3 cellular contexts compared by ENCODE assay signal in genomic region chr1:84613887-84614286, GRCh38.
TF ChIP-seq lines count a peak whose summit lies in the region.

No MANE protein-coding gene starts in this region.

TF ChIP-seq in HepG2, 621 proteins besides CTCF, POLR2A, EP300 and RAD21:
- TF ChIP-seq SMAD9 (CRISPR knock-in tag; IDR thresholded peaks at IDR 0.05) (no peak), ZNF124 (CRISPR knock-in tag; IDR thresholded peaks at IDR 0.05) (peak; percentile 100)
TF ChIP-seq in HepG2: peak in this region for 1.

TF ChIP-seq in HEK293, 187 proteins besides CTCF, POLR2A, EP300 and RAD21:
- TF ChIP-seq SETDB1 (IDR thresholded peaks at IDR 0.05; ENCODE audit: insufficient read length, low read length) (peak; percentile 70), SP2 (tag by site-specific recombination; IDR thresholded peaks at IDR 0.05) (no peak), ZNF621 (tag by site-specific recombination; IDR thresholded peaks at IDR 0.05) (no peak), ZNF670 (tag by site-specific recombination; IDR thresholded peaks at IDR 0.05; ENCODE audit: low read depth) (no peak), ZNF426 (tag by site-specific recombination; IDR thresholded peaks at IDR 0.05) (no peak), FEZF1 (tag by site-specific recombination; IDR thresholded peaks at IDR 0.05) (no peak), ZNF549 (tag by site-specific recombination; IDR thresholded peaks at IDR 0.05) (no peak), ZNF529 (tag by site-specific recombination; IDR thresholded peaks at IDR 0.05; ENCODE audit: insufficient replicate concordance) (no peak), ZBTB7A (tag by site-specific recombination; IDR thresholded peaks at IDR 0.05; ENCODE audit: low read depth) (no peak), ZSCAN4 (tag by site-specific recombination; IDR thresholded peaks at IDR 0.05) (no peak), ZNF266 (tag by site-specific recombination; IDR thresholded peaks at IDR 0.05; ENCODE audit: low read depth) (no peak), ZNF510 (tag by site-specific recombination; IDR thresholded peaks at IDR 0.05; ENCODE audit: insufficient replicate concordance) (no peak), TRIM28 (IDR thresholded peaks at IDR 0.05; ENCODE audit: borderline replicate concordance, low read length) (peak; percentile 59; the same call in 1 of the 2 replicates), ZNF175 (tag by site-specific recombination; IDR thresholded peaks at IDR 0.05) (no peak)
- TF ChIP-seq, protein P1, sequence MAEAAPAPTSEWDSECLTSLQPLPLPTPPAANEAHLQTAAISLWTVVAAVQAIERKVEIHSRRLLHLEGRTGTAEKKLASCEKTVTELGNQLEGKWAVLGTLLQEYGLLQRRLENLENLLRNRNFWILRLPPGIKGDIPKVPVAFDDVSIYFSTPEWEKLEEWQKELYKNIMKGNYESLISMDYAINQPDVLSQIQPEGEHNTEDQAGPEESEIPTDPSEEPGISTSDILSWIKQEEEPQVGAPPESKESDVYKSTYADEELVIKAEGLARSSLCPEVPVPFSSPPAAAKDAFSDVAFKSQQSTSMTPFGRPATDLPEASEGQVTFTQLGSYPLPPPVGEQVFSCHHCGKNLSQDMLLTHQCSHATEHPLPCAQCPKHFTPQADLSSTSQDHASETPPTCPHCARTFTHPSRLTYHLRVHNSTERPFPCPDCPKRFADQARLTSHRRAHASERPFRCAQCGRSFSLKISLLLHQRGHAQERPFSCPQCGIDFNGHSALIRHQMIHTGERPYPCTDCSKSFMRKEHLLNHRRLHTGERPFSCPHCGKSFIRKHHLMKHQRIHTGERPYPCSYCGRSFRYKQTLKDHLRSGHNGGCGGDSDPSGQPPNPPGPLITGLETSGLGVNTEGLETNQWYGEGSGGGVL (tag by site-specific recombination; IDR thresholded peaks at IDR 0.05), result no peak
- TF ChIP-seq, protein P2, sequence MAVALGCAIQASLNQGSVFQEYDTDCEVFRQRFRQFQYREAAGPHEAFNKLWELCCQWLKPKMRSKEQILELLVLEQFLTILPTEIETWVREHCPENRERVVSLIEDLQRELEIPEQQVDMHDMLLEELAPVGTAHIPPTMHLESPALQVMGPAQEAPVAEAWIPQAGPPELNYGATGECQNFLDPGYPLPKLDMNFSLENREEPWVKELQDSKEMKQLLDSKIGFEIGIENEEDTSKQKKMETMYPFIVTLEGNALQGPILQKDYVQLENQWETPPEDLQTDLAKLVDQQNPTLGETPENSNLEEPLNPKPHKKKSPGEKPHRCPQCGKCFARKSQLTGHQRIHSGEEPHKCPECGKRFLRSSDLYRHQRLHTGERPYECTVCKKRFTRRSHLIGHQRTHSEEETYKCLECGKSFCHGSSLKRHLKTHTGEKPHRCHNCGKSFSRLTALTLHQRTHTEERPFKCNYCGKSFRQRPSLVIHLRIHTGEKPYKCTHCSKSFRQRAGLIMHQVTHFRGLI (tag by site-specific recombination; IDR thresholded peaks at IDR 0.05), result no peak

TF ChIP-seq in K562, 482 proteins besides CTCF, POLR2A, EP300 and RAD21:
- peak; percentile 96 for TF ChIP-seq CBX5 (IDR thresholded peaks at IDR 0.05; ENCODE audit: borderline replicate concordance, low read depth)
- TF ChIP-seq TCF7L2 (IDR thresholded peaks at IDR 0.05; ENCODE audit: low read depth, low read length), result no peak
- TF ChIP-seq, protein P3, sequence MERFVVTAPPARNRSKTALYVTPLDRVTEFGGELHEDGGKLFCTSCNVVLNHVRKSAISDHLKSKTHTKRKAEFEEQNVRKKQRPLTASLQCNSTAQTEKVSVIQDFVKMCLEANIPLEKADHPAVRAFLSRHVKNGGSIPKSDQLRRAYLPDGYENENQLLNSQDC (CRISPR knock-in tag; IDR thresholded peaks at IDR 0.05), result no peak
- no peak for TF ChIP-seq HNRNPK (IDR thresholded peaks at IDR 0.05; ENCODE audit: low read depth, low read length, poor library complexity, severe bottlenecking)
- no peak for TF ChIP-seq TAL1 (IDR thresholded peaks at IDR 0.05)
- TF ChIP-seq ZNF384 (IDR thresholded peaks at IDR 0.05; ENCODE audit: low read depth, low read length), result no peak
- 0 out of 2 replicates have a peak, but pooled peaks have one; percentile 27 for TF ChIP-seq XRCC3 (IDR thresholded peaks at IDR 0.05)
- no peak for TF ChIP-seq ZNF184 (CRISPR knock-in tag; IDR thresholded peaks at IDR 0.05)
- TF ChIP-seq, protein P4, sequence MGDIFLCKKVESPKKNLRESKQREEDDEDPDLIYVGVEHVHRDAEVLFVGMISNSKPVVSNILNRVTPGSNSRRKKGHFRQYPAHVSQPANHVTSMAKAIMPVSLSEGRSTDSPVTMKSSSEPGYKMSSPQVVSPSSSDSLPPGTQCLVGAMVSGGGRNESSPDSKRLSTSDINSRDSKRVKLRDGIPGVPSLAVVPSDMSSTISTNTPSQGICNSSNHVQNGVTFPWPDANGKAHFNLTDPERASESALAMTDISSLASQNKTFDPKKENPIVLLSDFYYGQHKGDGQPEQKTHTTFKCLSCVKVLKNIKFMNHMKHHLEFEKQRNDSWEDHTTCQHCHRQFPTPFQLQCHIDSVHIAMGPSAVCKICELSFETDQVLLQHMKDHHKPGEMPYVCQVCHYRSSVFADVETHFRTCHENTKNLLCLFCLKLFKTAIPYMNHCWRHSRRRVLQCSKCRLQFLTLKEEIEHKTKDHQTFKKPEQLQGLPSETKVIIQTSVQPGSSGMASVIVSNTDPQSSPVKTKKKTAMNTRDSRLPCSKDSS (IDR thresholded peaks at IDR 0.05; ENCODE audit: low read depth, partially characterized antibody), result peak; percentile 32
- no peak for TF ChIP-seq TCF7 (IDR thresholded peaks at IDR 0.05; ENCODE audit: borderline replicate concordance)
- no peak for TF ChIP-seq ZNF589 (CRISPR knock-in tag; IDR thresholded peaks at IDR 0.05; ENCODE audit: low read depth)
- no peak for TF ChIP-seq PHB (CRISPR knock-in tag; IDR thresholded peaks at IDR 0.05)
- TF ChIP-seq, protein P5, sequence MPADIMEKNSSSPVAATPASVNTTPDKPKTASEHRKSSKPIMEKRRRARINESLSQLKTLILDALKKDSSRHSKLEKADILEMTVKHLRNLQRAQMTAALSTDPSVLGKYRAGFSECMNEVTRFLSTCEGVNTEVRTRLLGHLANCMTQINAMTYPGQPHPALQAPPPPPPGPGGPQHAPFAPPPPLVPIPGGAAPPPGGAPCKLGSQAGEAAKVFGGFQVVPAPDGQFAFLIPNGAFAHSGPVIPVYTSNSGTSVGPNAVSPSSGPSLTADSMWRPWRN (IDR thresholded peaks at IDR 0.05; ENCODE audit: low read depth), result no peak
- TF ChIP-seq VEZF1 (CRISPR knock-in tag; IDR thresholded peaks at IDR 0.05), result no peak
- TF ChIP-seq ELF2 (CRISPR knock-in tag; IDR thresholded peaks at IDR 0.05), result no peak
- TF ChIP-seq TRIM28 (IDR thresholded peaks at IDR 0.05), result peak; percentile 90
- no peak for TF ChIP-seq THRAP3 (IDR thresholded peaks at IDR 0.05; ENCODE audit: borderline replicate concordance)
- TF ChIP-seq SAFB (IDR thresholded peaks at IDR 0.05; ENCODE audit: borderline replicate concordance, low read depth, low read length), result no peak
- TF ChIP-seq, protein P6, sequence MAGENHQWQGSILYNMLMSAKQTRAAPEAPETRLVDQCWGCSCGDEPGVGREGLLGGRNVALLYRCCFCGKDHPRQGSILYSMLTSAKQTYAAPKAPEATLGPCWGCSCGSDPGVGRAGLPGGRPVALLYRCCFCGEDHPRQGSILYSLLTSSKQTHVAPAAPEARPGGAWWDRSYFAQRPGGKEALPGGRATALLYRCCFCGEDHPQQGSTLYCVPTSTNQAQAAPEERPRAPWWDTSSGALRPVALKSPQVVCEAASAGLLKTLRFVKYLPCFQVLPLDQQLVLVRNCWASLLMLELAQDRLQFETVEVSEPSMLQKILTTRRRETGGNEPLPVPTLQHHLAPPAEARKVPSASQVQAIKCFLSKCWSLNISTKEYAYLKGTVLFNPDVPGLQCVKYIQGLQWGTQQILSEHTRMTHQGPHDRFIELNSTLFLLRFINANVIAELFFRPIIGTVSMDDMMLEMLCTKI (IDR thresholded peaks at IDR 0.05; ENCODE audit: partially characterized antibody), result no peak
- no peak for TF ChIP-seq KLF13 (tag; IDR thresholded peaks at IDR 0.05; ENCODE audit: borderline replicate concordance, low read depth)
- TF ChIP-seq, protein P7, sequence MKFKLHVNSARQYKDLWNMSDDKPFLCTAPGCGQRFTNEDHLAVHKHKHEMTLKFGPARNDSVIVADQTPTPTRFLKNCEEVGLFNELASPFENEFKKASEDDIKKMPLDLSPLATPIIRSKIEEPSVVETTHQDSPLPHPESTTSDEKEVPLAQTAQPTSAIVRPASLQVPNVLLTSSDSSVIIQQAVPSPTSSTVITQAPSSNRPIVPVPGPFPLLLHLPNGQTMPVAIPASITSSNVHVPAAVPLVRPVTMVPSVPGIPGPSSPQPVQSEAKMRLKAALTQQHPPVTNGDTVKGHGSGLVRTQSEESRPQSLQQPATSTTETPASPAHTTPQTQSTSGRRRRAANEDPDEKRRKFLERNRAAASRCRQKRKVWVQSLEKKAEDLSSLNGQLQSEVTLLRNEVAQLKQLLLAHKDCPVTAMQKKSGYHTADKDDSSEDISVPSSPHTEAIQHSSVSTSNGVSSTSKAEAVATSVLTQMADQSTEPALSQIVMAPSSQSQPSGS (CRISPR knock-in tag; IDR thresholded peaks at IDR 0.05), result no peak
- TF ChIP-seq CBX1 (IDR thresholded peaks at IDR 0.05; ENCODE audit: low read depth), result peak; percentile 77; the same call in 1 of the 2 replicates
- no peak for TF ChIP-seq MYNN (IDR thresholded peaks at IDR 0.05)
- TF ChIP-seq MYNN (CRISPR knock-in tag; IDR thresholded peaks at IDR 0.05), result no peak
- TF ChIP-seq CREB1 (IDR thresholded peaks at IDR 0.05), result no peak
- no peak for TF ChIP-seq CREB1 (CRISPR knock-in tag; IDR thresholded peaks at IDR 0.05)
- peak in 1 of 2 experiments; percentile 93; a peak in 2 of 3 replicates for TF ChIP-seq CBX3 (IDR thresholded peaks at IDR 0.05; ENCODE audit: borderline replicate concordance in 1 of 2, low read length in 2 of 2)
- no peak for TF ChIP-seq FOXA1 (IDR thresholded peaks at IDR 0.05; ENCODE audit: borderline replicate concordance)
- TF ChIP-seq JUN (IDR thresholded peaks at IDR 0.05; ENCODE audit: borderline replicate concordance, low read depth, low read length), result no peak
- no peak for TF ChIP-seq JUN (CRISPR knock-in tag; IDR thresholded peaks at IDR 0.05; ENCODE audit: borderline replicate concordance)
- TF ChIP-seq MTA1 (IDR thresholded peaks at IDR 0.05; ENCODE audit: borderline replicate concordance), result no peak
- TF ChIP-seq ZNF354B (CRISPR knock-in tag; IDR thresholded peaks at IDR 0.05), result no peak
- TF ChIP-seq, protein P8, sequence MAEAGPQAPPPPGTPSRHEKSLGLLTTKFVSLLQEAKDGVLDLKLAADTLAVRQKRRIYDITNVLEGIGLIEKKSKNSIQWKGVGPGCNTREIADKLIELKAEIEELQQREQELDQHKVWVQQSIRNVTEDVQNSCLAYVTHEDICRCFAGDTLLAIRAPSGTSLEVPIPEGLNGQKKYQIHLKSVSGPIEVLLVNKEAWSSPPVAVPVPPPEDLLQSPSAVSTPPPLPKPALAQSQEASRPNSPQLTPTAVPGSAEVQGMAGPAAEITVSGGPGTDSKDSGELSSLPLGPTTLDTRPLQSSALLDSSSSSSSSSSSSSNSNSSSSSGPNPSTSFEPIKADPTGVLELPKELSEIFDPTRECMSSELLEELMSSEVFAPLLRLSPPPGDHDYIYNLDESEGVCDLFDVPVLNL (CRISPR knock-in tag; IDR thresholded peaks at IDR 0.05; ENCODE audit: low read depth), result no peak
- TF ChIP-seq ZNF263 (CRISPR knock-in tag; IDR thresholded peaks at IDR 0.05; ENCODE audit: borderline replicate concordance), result no peak
- no peak for TF ChIP-seq GATA2 (CRISPR knock-in tag; IDR thresholded peaks at IDR 0.05)
- TF ChIP-seq ZNF174 (CRISPR knock-in tag; IDR thresholded peaks at IDR 0.05), result no peak
- peak; percentile 100 for TF ChIP-seq ZNF124 (CRISPR knock-in tag; IDR thresholded peaks at IDR 0.05)
- TF ChIP-seq MBD2 (IDR thresholded peaks at IDR 0.05; ENCODE audit: borderline replicate concordance, low read depth), result no peak
- TF ChIP-seq ETV6 (IDR thresholded peaks at IDR 0.05; ENCODE audit: borderline replicate concordance in 1 of 2, low read depth in 2 of 2, low read length in 1 of 2), result no peak
- TF ChIP-seq ETV6 (CRISPR knock-in tag; IDR thresholded peaks at IDR 0.05; ENCODE audit: borderline replicate concordance), result no peak
